ENCODE assay signal across 16 cellular contexts in genomic region chr7:99404977-99405320, GRCh38. TPM values are rescaled to one million over a fixed set of nuclear protein-coding genes. Genes with fewer than 3 reads are reported as not detected.
DNase-seq lines count a peak whose midpoint lies in the region; ATAC-seq and TF ChIP-seq lines count a peak whose summit lies in the region.
"Had no signal": no experiment of that assay in that cellular context is flagged by ENCODE, and none has a peak within 500 bp of the region (broad histone marks: within the 10 kb centered on the region; RNA-seq: fewer than 3 reads in every experiment).

No MANE protein-coding gene starts in this region.

- H2BK5ac ChIP-seq in H9 (ENCODE audit: insufficient read length, low read length), result no peak overlapping the region

- no peaks in the 10 kb centered on the region for H3K9me3 ChIP-seq in CD4-positive, CD25-positive, alpha-beta regulatory T cell (ENCODE audit: control insufficient read depth in 2 of 2, low read length in 2 of 2)
- H3K9me3 ChIP-seq in H9 (ENCODE audit: control insufficient read depth, low read depth, low read length), result no peaks in the 10 kb centered on the region
- H3K9me3 ChIP-seq: MG63 had no signal

- H4K8ac ChIP-seq in H9 (replicated peaks; ENCODE audit: insufficient read length, low read depth, low read length), result no peak overlapping the region

- H3K4me1 ChIP-seq in CD4-positive, CD25-positive, alpha-beta regulatory T cell (ENCODE audit: control insufficient read depth, insufficient read depth, low read length, poor library complexity, severe bottlenecking), result peaks cover 26% of the 10 kb centered on the region
- H3K4me1 ChIP-seq in H9 (ENCODE audit: insufficient read depth, low read length), result no peaks in the 10 kb centered on the region

- no peak overlapping the region for H3K4me3 ChIP-seq in CD4-positive, CD25-positive, alpha-beta regulatory T cell (ENCODE audit: low read depth, low read length)
- H3K4me3 ChIP-seq: MG63 had no signal

- no peak overlapping the region for H2BK15ac ChIP-seq in H9 (ENCODE audit: low read depth, low read length)

- peaks cover 34% of the 10 kb centered on the region for H3K79me2 ChIP-seq in H9 (ENCODE audit: insufficient read depth, low read length)

- peaks cover 16% of the 10 kb centered on the region for H3K23me2 ChIP-seq in H9 (ENCODE audit: insufficient read length, low read depth, low read length, poor library complexity, severe bottlenecking)

- H2BK12ac ChIP-seq in H9 (ENCODE audit: insufficient read length, low read depth, low read length), result no peak overlapping the region

- no peak overlapping the region for H3T11ph ChIP-seq in H9 (ENCODE audit: low read length)

- no peaks in the 10 kb centered on the region for H3K27me3 ChIP-seq in CD4-positive, CD25-positive, alpha-beta regulatory T cell (ENCODE audit: control insufficient read depth, insufficient read depth, low read length)
- no peaks in the 10 kb centered on the region for H3K27me3 ChIP-seq in H9 (ENCODE audit: insufficient read depth, low read length)
- H3K27me3 ChIP-seq: MG63 had no signal

- in situ Hi-C loops in ACHN (cut with HindIII; ENCODE audit: low pct_ligation_motif_present, low pct_unique_long_range_greater_than_20kb, low sequenced_read_pairs), result no loop called here

- H3K18ac ChIP-seq in H9 (ENCODE audit: insufficient read length, low read depth, low read length), result no peak overlapping the region

- no peak overlapping the region for H3K4ac ChIP-seq in H9 (ENCODE audit: low read depth, low read length)

- intact Hi-C loops in natural killer cell (cut with micrococcal nuclease), result loop anchor here (5.0 kb wide), 2 partner anchors 33 to 147 kb away; partner anchors contain the start of genes ARPC1B and FAM200A

- H2AK5ac ChIP-seq in H9 (ENCODE audit: insufficient read length, low read length), result no peak overlapping the region

- no peak overlapping the region for H3K14ac ChIP-seq in H9 (ENCODE audit: insufficient read depth, low read length)

- peak overlapping the region; percentile 10 for H3K27ac ChIP-seq in CD4-positive, CD25-positive, alpha-beta regulatory T cell (ENCODE audit: insufficient read depth, low read length, poor library complexity, severe bottlenecking)
- H3K27ac ChIP-seq in H9 (ENCODE audit: insufficient read length, low read depth, low read length), result no peak overlapping the region

- no peak overlapping the region for H2BK120ac ChIP-seq in H9 (ENCODE audit: low read depth, low read length, poor library complexity, severe bottlenecking)

- peaks cover 12% of the 10 kb centered on the region for H3K79me1 ChIP-seq in H9 (ENCODE audit: insufficient read depth, low read depth, low read length, poor library complexity, severe bottlenecking)

- peak overlapping the region in 2 of 4 donors; percentile 27 to 60 for H3K4me3 Mint-ChIP-seq in CD4-positive, CD25-positive, alpha-beta regulatory T cell
- no peak overlapping the region; a peak in 1 of 5 replicates for H3K4me3 Mint-ChIP-seq in H9
- no peak overlapping the region for H3K4me3 Mint-ChIP-seq in central memory CD8-positive, alpha-beta T cell
- H3K4me3 Mint-ChIP-seq in natural killer cell, result no peak overlapping the region

- H3K9me3 Mint-ChIP-seq in CD4-positive, CD25-positive, alpha-beta regulatory T cell, result no peaks in the 10 kb centered on the region
- H3K9me3 Mint-ChIP-seq in H9, result no peaks in the 10 kb centered on the region
- H3K9me3 Mint-ChIP-seq in central memory CD8-positive, alpha-beta T cell, result no peaks in the 10 kb centered on the region
- no peaks in the 10 kb centered on the region for H3K9me3 Mint-ChIP-seq in natural killer cell

- no peak for ATAC-seq in CD4-positive, CD25-positive, alpha-beta regulatory T cell (ENCODE audit: low read depth in 2 of 2)
- ATAC-seq in central memory CD8-positive, alpha-beta T cell (replicated peaks; ENCODE audit: extremely low read depth, poor library complexity, severe bottlenecking), result no peak
- ATAC-seq in natural killer cell, result peak in 1 of 3 donors; percentile 18
- ATAC-seq: HepG2, SK-N-SH treated with all-trans-retinoic acid at 6 μM for 48 hours had no signal

- H2BK20ac ChIP-seq in H9 (ENCODE audit: low read depth, low read length, poor library complexity, severe bottlenecking), result no peak overlapping the region

- no peak overlapping the region for H3K4me2 ChIP-seq in H9 (ENCODE audit: insufficient read depth, insufficient read length, low read length)

- WGBS in H9 (ENCODE audit: extremely low coverage, insufficient read length, low lambda C conversion rate), result no CpG with 5 or more reads among the region's 10 CpGs

- H3K56ac ChIP-seq in H9 (ENCODE audit: insufficient read length, low read depth, low read length), result no peak overlapping the region

- no peak overlapping the region for H3K23ac ChIP-seq in H9 (ENCODE audit: insufficient read length, low read depth, low read length)

- DNase-seq in CD4-positive, CD25-positive, alpha-beta regulatory T cell, result no peak
- no peak for DNase-seq in H9
- DNase-seq in central memory CD8-positive, alpha-beta T cell (ENCODE audit: low spot score in 2 of 2), result peak in 1 of 2 donors; percentile 18
- DNase-seq in natural killer cell, result no peak
- no peak for DNase-seq in COLO668 (lab: John Stamatoyannopoulos, UW; ENCODE audit: unreplicated experiment)
- no peak for DNase-seq in ACHN
- DNase-seq in NCI-H446 (lab: John Stamatoyannopoulos, UW), result no peak
- DNase-seq: DMS79, MG63, NCI-H1092, NCI-H1694, NCI-H226, NCI-H526, SHP77 treated with DMSO at 0.1 percent for 48 hours had no signal

- no peak overlapping the region for H2AFZ ChIP-seq in H9 (ENCODE audit: low read length)

- peaks cover 36% of the 10 kb centered on the region for H3K36me3 ChIP-seq in CD4-positive, CD25-positive, alpha-beta regulatory T cell (ENCODE audit: control insufficient read depth, insufficient read depth, low read length)

- H3K36me3 Mint-ChIP-seq in CD4-positive, CD25-positive, alpha-beta regulatory T cell, result peaks cover 20% of the 10 kb centered on the region
- H3K36me3 Mint-ChIP-seq in H9 (ENCODE audit: insufficient read depth in 1 of 3, low read depth in 3 of 3) (peaks cover 30 to 59% (median 51%) of the 10 kb centered on the region in 3 experiments), natural killer cell (no peaks in the 10 kb centered on the region)
- peaks cover 53% of the 10 kb centered on the region for H3K36me3 Mint-ChIP-seq in central memory CD8-positive, alpha-beta T cell (ENCODE audit: insufficient read depth)

- TF ChIP-seq CTCF in H9 (conservative IDR thresholded peaks at IDR 0.05) (no peak), natural killer cell (IDR thresholded peaks at IDR 0.05) (no peak)

- no peak overlapping the region for H3K27ac Mint-ChIP-seq in CD4-positive, CD25-positive, alpha-beta regulatory T cell
- peak overlapping the region in 2 of 3 experiments; percentile 10 to 70; a peak in 2 of 7 replicates for H3K27ac Mint-ChIP-seq in H9
- peak overlapping the region; percentile 29 for H3K27ac Mint-ChIP-seq in central memory CD8-positive, alpha-beta T cell (ENCODE audit: low read depth)
- peak overlapping the region; percentile 23 to 72 for H3K27ac Mint-ChIP-seq in natural killer cell

- H3K27me3 Mint-ChIP-seq in CD4-positive, CD25-positive, alpha-beta regulatory T cell, result peaks cover 4% of the 10 kb centered on the region
- H3K27me3 Mint-ChIP-seq in H9 (ENCODE audit: low read depth) (no peaks in the 10 kb centered on the region), natural killer cell (ENCODE audit: low read depth in 2 of 2) (no peaks in the 10 kb centered on the region)
- no peaks in the 10 kb centered on the region for H3K27me3 Mint-ChIP-seq in central memory CD8-positive, alpha-beta T cell

- H4K91ac ChIP-seq in H9 (ENCODE audit: insufficient read length, low read depth, low read length), result no peak overlapping the region

- no peaks in the 10 kb centered on the region for H4K20me1 ChIP-seq in H9 (ENCODE audit: control insufficient read depth, insufficient read depth, insufficient read length)

- H3K9ac ChIP-seq in H9 (ENCODE audit: extremely low read depth, insufficient read length, low read length), result no peak overlapping the region

- no peak overlapping the region for H4K5ac ChIP-seq in H9 (ENCODE audit: insufficient read length, low read depth, low read length)

- H3K4me1 Mint-ChIP-seq in CD4-positive, CD25-positive, alpha-beta regulatory T cell, result peaks cover 6 to 62% (median 39%) of the 10 kb centered on the region in 4 donors
- H3K4me1 Mint-ChIP-seq in H9, result peaks cover 17 to 18% of the 10 kb centered on the region in 2 experiments
- peaks cover 56% of the 10 kb centered on the region for H3K4me1 Mint-ChIP-seq in central memory CD8-positive, alpha-beta T cell
- H3K4me1 Mint-ChIP-seq in natural killer cell, result peaks cover 46 to 66% of the 10 kb centered on the region in 2 donors

RNA-seq across cellular contexts. Expression of gene PDAP1, which starts 3.4 kb away (rescaled TPM):
- total RNA-seq in CD4-positive, CD25-positive, alpha-beta regulatory T cell, result 52.8 TPM
- 10 to 100 TPM; 17.2 to 27.5 (median 19.7) TPM for polyA plus RNA-seq in CD4-positive, CD25-positive, alpha-beta regulatory T cell
- total RNA-seq in H9 (2021) (150 and 160 TPM in 2 replicates), natural killer cell (10 to 100 TPM; 55.3 to 60.6 (median 59.3) TPM)

RNA-seq across cellular contexts. Expression of gene BUD31, which starts 3.8 kb away (rescaled TPM):
- 130 TPM for total RNA-seq in CD4-positive, CD25-positive, alpha-beta regulatory T cell
- 100 to 1,000 TPM; 175 to 251 (median 224) TPM for polyA plus RNA-seq in CD4-positive, CD25-positive, alpha-beta regulatory T cell
- total RNA-seq in H9 (2021), result 104 TPM in 2 replicates
- 100 to 1,000 TPM; 145 to 190 (median 187) TPM for total RNA-seq in natural killer cell

RNA-seq across cellular contexts. Expression of gene ARPC1B, which starts 30.4 kb away (rescaled TPM):
- total RNA-seq in CD4-positive, CD25-positive, alpha-beta regulatory T cell, result 205 TPM
- polyA plus RNA-seq in CD4-positive, CD25-positive, alpha-beta regulatory T cell, result 100 to 1,000 TPM; 602 to 898 (median 659) TPM
- total RNA-seq in H9 (2021) (56.3 and 60.7 TPM in 2 replicates), natural killer cell (100 to 1,000 TPM; 161 to 184 (median 179) TPM)

RNA-seq across cellular contexts. Expression of gene PTCD1, which starts 33.6 kb away (rescaled TPM):
- total RNA-seq in CD4-positive, CD25-positive, alpha-beta regulatory T cell, result 3.2 TPM
- polyA plus RNA-seq in CD4-positive, CD25-positive, alpha-beta regulatory T cell, result 1 to 10 TPM in 3 of 4 donors, under 1 TPM in 1; 0.91 to 3.8 (median 3.1) TPM
- 12.8 and 14.1 TPM in 2 replicates for total RNA-seq in H9 (2021)
- 1 to 10 TPM; 5.3 to 6.6 (median 6.4) TPM for total RNA-seq in natural killer cell

RNA-seq across cellular contexts. Expression of gene CPSF4, which starts 33.8 kb away (rescaled TPM):
- total RNA-seq in CD4-positive, CD25-positive, alpha-beta regulatory T cell, result 43.7 TPM
- polyA plus RNA-seq in CD4-positive, CD25-positive, alpha-beta regulatory T cell, result 10 to 100 TPM; 19.4 to 28.8 (median 23.1) TPM
- total RNA-seq in H9 (2021), result 96.2 and 98.2 TPM in 2 replicates
- 10 to 100 TPM; 54.0 to 61.6 (median 54.8) TPM for total RNA-seq in natural killer cell

Comparison
In these comparisons a context has a peak if more than half of its experiments do, and no peak if none do; other contexts are left out.
1. H3K27ac Mint-ChIP-seq: peak in H9 (2 of 3), central memory CD8-positive, alpha-beta T cell (single experiment) and natural killer cell (2 of 2); none in CD4-positive, CD25-positive, alpha-beta regulatory T cell (0 of 3).